20 cellular contexts compared by ENCODE assay signal in genomic region chr18:37084912-37085311, GRCh38.
"Had no signal": no experiment of that assay in that cellular context is flagged by ENCODE, and none has a peak within 500 bp of the region (broad histone marks: within the 10 kb centered on the region; RNA-seq: fewer than 3 reads in every experiment).

No MANE protein-coding gene starts in this region.

- H3K27me3 ChIP-seq: body of pancreas, cardiac muscle cell, spleen, upper lobe of right lung had no signal

- H3K9me3 ChIP-seq: body of pancreas, prostate gland, upper lobe of right lung had no signal

- H3K27ac Mint-ChIP-seq: activated CD8-positive, alpha-beta T cell treated with anti-CD3 and anti-CD28 coated beads, Interleukin-2, amount 10 ng/mL, durations not matched to agents 7 days and 5 days; activated naive CD4-positive, alpha-beta T cell treated with anti-CD3 and anti-CD28 coated beads, Interleukin-2, amount 50 U/mL, for 24 hours; activated T-helper 1 cell treated with anti-CD3 and anti-CD28 coated beads, Interleukin-12 subunit alpha, Interleukin-12 subunit beta, Interleukin-2, Interleukin-4 antibody, amounts not matched to agents 30 ng/mL and 10 ng/mL and 1 ng/mL, durations not matched to agents 14 hours and 24 hours and 36 hours; T-helper 2 cell treated with Interferon-gamma antibody and Interleukin-4, amounts not matched to agents 5 μg/mL and 100 μg/mL, for 36 hours had no signal

- H3K27me3 Mint-ChIP-seq: activated naive CD4-positive, alpha-beta T cell treated with anti-CD3 and anti-CD28 coated beads, Interleukin-2, amount 50 U/mL, for 24 hours; naive B cell had no signal

- H3K36me3 ChIP-seq: cardiac muscle cell, lower lobe of right lung, prostate gland, upper lobe of right lung had no signal

- DNase-seq: activated CD4-positive, alpha-beta T cell treated with anti-CD3 and anti-CD28 coated beads, Interleukin-2, amount 50 U/mL, for 1 hour; activated CD4-positive, CD25-positive, alpha-beta regulatory T cell treated with anti-CD3 and anti-CD28 coated beads, Interleukin-2, amount 50 U/mL, for 72 hours; activated CD8-positive, alpha-beta T cell treated with anti-CD3 and anti-CD28 coated beads, Interleukin-2, amount 10 ng/mL, durations not matched to agents 7 days and 5 days; activated gamma-delta T cell; anterior cingulate cortex; body of pancreas; foreskin fibroblast; lower lobe of right lung; naive B cell; spleen; stimulated activated CD4-positive, alpha-beta T cell treated with anti-CD3 and anti-CD28 coated beads, Interleukin-4, amount 100 ng/mL, for 1 hour; stimulated activated naive CD8-positive, alpha-beta T cell treated with anti-CD3 and anti-CD28 coated beads, Interleukin-15, Interleukin-2, amounts not matched to agents 100 U/mL and 50 U/mL, for 24 hours; upper lobe of right lung had no signal

- H3K9me3 Mint-ChIP-seq: activated naive CD4-positive, alpha-beta T cell treated with anti-CD3 and anti-CD28 coated beads, Interleukin-2, amount 50 U/mL, for 24 hours; neural crest cell had no signal

- H3K27ac ChIP-seq: body of pancreas, cardiac muscle cell, lower lobe of right lung, prostate gland, spleen, upper lobe of right lung, VCaP had no signal

- H3K4me1 ChIP-seq: body of pancreas, lower lobe of right lung, prostate gland, spleen, upper lobe of right lung had no signal

- H3K4me3 Mint-ChIP-seq: activated CD8-positive, alpha-beta T cell treated with anti-CD3 and anti-CD28 coated beads, Interleukin-2, amount 10 ng/mL, durations not matched to agents 7 days and 5 days; activated naive CD4-positive, alpha-beta T cell treated with anti-CD3 and anti-CD28 coated beads, Interleukin-2, amount 50 U/mL, for 24 hours; activated T-helper 1 cell treated with anti-CD3 and anti-CD28 coated beads, Interleukin-12 subunit alpha, Interleukin-12 subunit beta, Interleukin-2, Interleukin-4 antibody, amounts not matched to agents 30 ng/mL and 10 ng/mL and 1 ng/mL, durations not matched to agents 14 hours and 24 hours and 36 hours; naive B cell; neural crest cell; T-helper 2 cell treated with Interferon-gamma antibody and Interleukin-4, amounts not matched to agents 5 μg/mL and 100 μg/mL, for 36 hours had no signal

- H3K4me3 ChIP-seq: body of pancreas, cardiac muscle cell, lower lobe of right lung, prostate gland, spleen, upper lobe of right lung had no signal

- H3K4me1 Mint-ChIP-seq: activated naive CD4-positive, alpha-beta T cell treated with anti-CD3 and anti-CD28 coated beads, Interleukin-2, amount 50 U/mL, for 24 hours; naive B cell; neural crest cell had no signal
